ENCODE assay signal across 1 cellular context in the genomic region with DNA sequence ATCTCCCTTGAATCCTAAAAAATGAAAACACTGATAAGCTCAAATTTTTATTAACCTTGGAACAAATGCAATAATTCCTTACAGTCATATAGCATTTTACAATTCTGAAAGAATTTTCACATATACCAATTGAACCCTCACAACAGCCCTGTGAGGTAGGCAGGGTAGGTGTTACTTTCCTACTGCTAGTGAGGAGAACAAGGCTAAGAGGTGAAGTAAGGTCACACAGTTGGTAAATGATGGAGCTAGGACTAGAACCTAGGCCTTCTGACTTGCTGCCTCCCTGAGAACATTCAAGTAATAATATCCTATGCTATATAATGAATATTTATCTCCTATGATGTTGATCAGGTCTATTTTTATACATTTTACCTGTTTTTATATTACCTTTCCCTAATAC.
TF ChIP-seq lines count a peak whose summit lies in the region.

No MANE protein-coding gene starts in this region.

TF ChIP-seq in HepG2, 621 proteins besides CTCF, POLR2A, EP300 and RAD21:
- TF ChIP-seq KAT7 (CRISPR knock-in tag; IDR thresholded peaks at IDR 0.05; ENCODE audit: borderline replicate concordance) (no peak), RBAK (CRISPR knock-in tag; IDR thresholded peaks at IDR 0.05) (no peak), POLR2AphosphoS5 (IDR thresholded peaks at IDR 0.05; ENCODE audit: low read depth, low read length) (peak; percentile 66), GTF2F1 (IDR thresholded peaks at IDR 0.05; ENCODE audit: low read length) (no peak), SMAD9 (CRISPR knock-in tag; IDR thresholded peaks at IDR 0.05) (no peak), PAF1 (CRISPR knock-in tag; IDR thresholded peaks at IDR 0.05) (peak; percentile 91), RBM22 (optimal IDR thresholded peaks at IDR 0.05; ENCODE audit: low read length) (peak; percentile 18)
